In genomic region chr7:33716581-33717477, GRCh38 we compare ENCODE assay signal across 8 cellular contexts.
DNase-seq lines count a peak whose midpoint lies in the region; ATAC-seq, FAIRE-seq and TF ChIP-seq lines count a peak whose summit lies in the region.

No MANE protein-coding gene starts in this region.

- no peak overlapping the region for H3K27ac Mint-ChIP-seq in stimulated activated naive B cell treated with anti-CD40 and anti-IgM and Interleukin-4, amounts not matched to agents 10 μg/mL and 1 μg/mL and 100 μg/mL, for 72 hours
- no peak overlapping the region for H3K27ac Mint-ChIP-seq in activated CD8-positive, alpha-beta T cell treated with anti-CD3 and anti-CD28 coated beads, Interleukin-2, amount 10 ng/mL, durations not matched to agents 7 days and 5 days

- H3K9me3 ChIP-seq in kidney (ENCODE audit: control insufficient read depth in 1 of 2, low read length in 2 of 2), result no peaks in the 10 kb centered on the region

- POLR2A ChIA-PET in activated CD8-positive, alpha-beta T cell treated with anti-CD3 and anti-CD28 coated beads, Interleukin-2, amount 10 ng/mL, durations not matched to agents 7 days and 5 days (lab: Charles Lee), result no interaction called here

- H3K36me3 Mint-ChIP-seq in stimulated activated naive B cell treated with anti-CD40 and anti-IgM and Interleukin-4, amounts not matched to agents 10 μg/mL and 1 μg/mL and 100 μg/mL, for 72 hours, result peaks cover 3 to 5% of the 10 kb centered on the region in 2 donors
- H3K36me3 Mint-ChIP-seq in activated CD8-positive, alpha-beta T cell treated with anti-CD3 and anti-CD28 coated beads, Interleukin-2, amount 10 ng/mL, durations not matched to agents 7 days and 5 days (ENCODE audit: low read depth), result no peaks in the 10 kb centered on the region

- no peaks in the 10 kb centered on the region for H3K36me3 ChIP-seq in kidney (ENCODE audit: control insufficient read depth in 1 of 2, insufficient read depth in 2 of 2, low read length in 2 of 2)

- H3K27me3 Mint-ChIP-seq in stimulated activated naive B cell treated with anti-CD40 and anti-IgM and Interleukin-4, amounts not matched to agents 10 μg/mL and 1 μg/mL and 100 μg/mL, for 72 hours, result peaks cover 13 to 21% of the 10 kb centered on the region in 2 donors
- no peaks in the 10 kb centered on the region for H3K27me3 Mint-ChIP-seq in activated CD8-positive, alpha-beta T cell treated with anti-CD3 and anti-CD28 coated beads, Interleukin-2, amount 10 ng/mL, durations not matched to agents 7 days and 5 days (ENCODE audit: low read depth)

- in situ Hi-C loops in Caki2 (cut with HindIII; ENCODE audit: low pct_unique_long_range_greater_than_20kb, low sequenced_read_pairs), result no loop called here

- H3K4me3 Mint-ChIP-seq in stimulated activated naive B cell treated with anti-CD40 and anti-IgM and Interleukin-4, amounts not matched to agents 10 μg/mL and 1 μg/mL and 100 μg/mL, for 72 hours, result no peak overlapping the region
- no peak overlapping the region for H3K4me3 Mint-ChIP-seq in activated CD8-positive, alpha-beta T cell treated with anti-CD3 and anti-CD28 coated beads, Interleukin-2, amount 10 ng/mL, durations not matched to agents 7 days and 5 days

- intact Hi-C loops in kidney (cut with DNase I), result no loop called here

- no peak overlapping the region for H3K9ac ChIP-seq in kidney (ENCODE audit: low read length in 2 of 2)

- TF ChIP-seq CTCF in WI38 (IDR thresholded peaks at IDR 0.05; ENCODE audit: low read depth, low read length), result 0 out of 2 replicates have a peak, but pooled peaks have one; percentile 15
- TF ChIP-seq CTCF in kidney (IDR thresholded peaks at IDR 0.05; ENCODE audit: borderline replicate concordance, extremely low read depth, insufficient read depth), result peak; percentile 63

- FAIRE-seq in kidney (lab: Jason Lieb, UNC), result no peak

- H3K4me1 Mint-ChIP-seq in stimulated activated naive B cell treated with anti-CD40 and anti-IgM and Interleukin-4, amounts not matched to agents 10 μg/mL and 1 μg/mL and 100 μg/mL, for 72 hours, result no peaks in the 10 kb centered on the region
- H3K4me1 Mint-ChIP-seq in activated CD8-positive, alpha-beta T cell treated with anti-CD3 and anti-CD28 coated beads, Interleukin-2, amount 10 ng/mL, durations not matched to agents 7 days and 5 days (ENCODE audit: low read depth), result no peaks in the 10 kb centered on the region

- CTCF ChIA-PET in activated CD8-positive, alpha-beta T cell treated with anti-CD3 and anti-CD28 coated beads, Interleukin-2, amount 10 ng/mL, durations not matched to agents 7 days and 5 days (lab: Charles Lee), result no interaction called here

- peaks cover 0 to 2% of the 10 kb centered on the region in 2 donors for H3K9me3 Mint-ChIP-seq in stimulated activated naive B cell treated with anti-CD40 and anti-IgM and Interleukin-4, amounts not matched to agents 10 μg/mL and 1 μg/mL and 100 μg/mL, for 72 hours
- H3K9me3 Mint-ChIP-seq in activated CD8-positive, alpha-beta T cell treated with anti-CD3 and anti-CD28 coated beads, Interleukin-2, amount 10 ng/mL, durations not matched to agents 7 days and 5 days (ENCODE audit: insufficient read depth), result no peaks in the 10 kb centered on the region

- no peak overlapping the region for H3K27ac ChIP-seq in kidney (ENCODE audit: low read depth in 2 of 2, low read length in 2 of 2)

- H3K4me3 ChIP-seq in WI38 (ENCODE audit: low read depth, low read length), result no peak overlapping the region
- no peak overlapping the region for H3K4me3 ChIP-seq in kidney (ENCODE audit: low read length in 2 of 2)

- ATAC-seq in GM19452 (IDR thresholded peaks at IDR 0.05; ENCODE audit: unreplicated experiment), result no peak
- ATAC-seq in HG03432 (IDR thresholded peaks at IDR 0.05; ENCODE audit: unreplicated experiment), result no peak
- no peak for ATAC-seq in stimulated activated naive B cell treated with anti-CD40 and anti-IgM and Interleukin-4, amounts not matched to agents 10 μg/mL and 1 μg/mL and 100 μg/mL, for 72 hours (replicated peaks)
- no peak for ATAC-seq in activated CD8-positive, alpha-beta T cell treated with anti-CD3 and anti-CD28 coated beads, Interleukin-2, amount 10 ng/mL, durations not matched to agents 7 days and 5 days

- peak; percentile 72 for DNase-seq in Caki2 (ENCODE audit: low read depth)
- DNase-seq in HS-27A (ENCODE audit: low read depth), result peak; percentile 56
- no peak for DNase-seq in kidney
- no peak for DNase-seq in stimulated activated naive B cell treated with anti-CD40 and anti-IgM and Interleukin-4, amounts not matched to agents 10 μg/mL and 1 μg/mL and 100 μg/mL, for 72 hours
- no peak for DNase-seq in activated CD8-positive, alpha-beta T cell treated with anti-CD3 and anti-CD28 coated beads, Interleukin-2, amount 10 ng/mL, durations not matched to agents 7 days and 5 days

- H3K4me1 ChIP-seq in kidney (ENCODE audit: control insufficient read depth in 1 of 2, insufficient read depth in 1 of 2, low read depth in 1 of 2, low read length in 2 of 2), result no peaks in the 10 kb centered on the region

Comparison
In these comparisons a context has a peak if more than half of its experiments do, and no peak if none do; other contexts are left out.
1. DNase-seq: peak in Caki2 (single experiment) and HS-27A (single experiment); none in kidney (single experiment), stimulated activated naive B cell treated with anti-CD40 and anti-IgM and Interleukin-4, amounts not matched to agents 10 μg/mL and 1 μg/mL and 100 μg/mL, for 72 hours (single experiment) and activated CD8-positive, alpha-beta T cell treated with anti-CD3 and anti-CD28 coated beads, Interleukin-2, amount 10 ng/mL, durations not matched to agents 7 days and 5 days (single experiment).